ENCODE assay signal across 30 cellular contexts in the genomic region with DNA sequence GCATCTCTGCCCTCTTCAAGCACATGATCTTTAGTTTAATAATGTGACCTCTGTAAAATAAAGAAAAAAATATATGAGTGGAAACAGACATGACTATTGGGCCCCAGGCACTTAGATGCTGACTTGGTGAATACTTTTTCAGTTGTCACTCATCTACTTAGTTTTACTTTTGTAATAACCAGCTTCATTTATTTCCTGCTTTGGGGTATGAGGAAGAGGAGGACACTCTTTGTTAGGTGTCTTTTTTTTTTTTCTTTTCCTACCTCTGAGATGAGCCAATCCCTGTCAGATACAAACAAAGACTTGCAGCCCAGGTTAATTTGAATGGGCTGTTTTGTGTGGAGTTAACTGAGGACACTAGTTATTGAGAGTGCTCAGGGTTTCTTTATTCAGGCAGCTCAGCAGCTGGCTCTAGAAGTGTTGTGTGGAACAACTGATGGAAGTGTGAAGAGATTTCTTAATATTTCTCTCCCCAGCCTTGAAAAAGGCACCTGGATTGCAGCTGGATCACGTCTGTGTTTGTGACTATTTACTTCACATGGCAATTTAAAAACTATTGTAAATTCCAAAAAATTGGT.
DNase-seq lines count a peak whose midpoint lies in the region; ATAC-seq and TF ChIP-seq lines count a peak whose summit lies in the region.
"Had no signal": no experiment of that assay in that cellular context is flagged by ENCODE, and none has a peak within 500 bp of the region (broad histone marks: within the 10 kb centered on the region; RNA-seq: fewer than 3 reads in every experiment).

No MANE protein-coding gene starts in this region.

- H3F3A ChIP-seq in neural progenitor cell (ENCODE audit: low read depth) = no peaks in the 10 kb centered on the region

- peaks cover 4% of the 10 kb centered on the region for H3K27me3 Mint-ChIP-seq in activated T-cell treated with anti-CD3 and anti-CD28 coated beads, Interleukin-2, amount 50 U/mL, for 24 hours
- H3K27me3 Mint-ChIP-seq in activated T-helper 17 cell treated with anti-CD3 and anti-CD28 coated beads, Interleukin-2, amount 50 U/mL, for 72 hours = peaks cover 4% of the 10 kb centered on the region
- H3K27me3 Mint-ChIP-seq in neural progenitor cell (ENCODE audit: insufficient read depth, low read depth) = peaks cover 10% of the 10 kb centered on the region

- TF ChIP-seq CTCF in neural progenitor cell (IDR thresholded peaks at IDR 0.05) = no peak

- H3K27ac ChIP-seq in neural progenitor cell = no peak overlapping the region
- H3K27ac ChIP-seq in Karpas-422 (ENCODE audit: low read length) = no peak overlapping the region
- H3K27ac ChIP-seq: epithelial cell of prostate, neutrophil, sigmoid colon, thyroid gland, VCaP had no signal

- H3K4me1 ChIP-seq in neural progenitor cell (peaks cover 33% of the 10 kb centered on the region), Karpas-422 (ENCODE audit: low read length) (no peaks in the 10 kb centered on the region)

- DNase-seq in activated T-cell treated with anti-CD3 and anti-CD28 coated beads, Interleukin-2, amount 50 U/mL, for 24 hours = no peak
- no peak for DNase-seq in activated T-cell treated with anti-CD3 and anti-CD28 coated beads, Interleukin-2, amount 50 U/mL, for 1 hour
- DNase-seq in NCI-H146 treated with DMSO at 0.1 percent for 48 hours (lab: John Stamatoyannopoulos, UW; ENCODE audit: unreplicated experiment) (peak; percentile 35), neural progenitor cell (ENCODE audit: low spot score) (peak; percentile 50), Karpas-422 (no peak), NCI-H2171 treated with DMSO at 0.1 percent for 48 hours (lab: John Stamatoyannopoulos, UW) (no peak)
- DNase-seq: activated CD4-positive, alpha-beta T cell treated with anti-CD3 and anti-CD28 coated beads for 4 hours; activated CD8-positive, alpha-beta T cell treated with anti-CD3 and anti-CD28 coated beads, Interleukin-2, amount 10 ng/mL, durations not matched to agents 7 days and 5 days; activated effector memory CD4-positive, alpha-beta T cell treated with Interleukin-2 at 50 U/mL for 16 hours; aorta; CD8-positive, alpha-beta memory T cell; DMS53; effector CD4-positive, alpha-beta T cell; H9; KBM-7; MG63; NCI-H1105; NCI-H1930; SIG-M5; sigmoid colon; stimulated activated CD4-positive, alpha-beta T cell treated with anti-CD3 and anti-CD28 coated beads, Interleukin-4, amount 100 ng/mL, for 24 hours; SW 1271; thyroid gland had no signal

- H3K9me2 ChIP-seq in Karpas-422 (replicated peaks; ENCODE audit: insufficient read depth, low read length) = no peaks in the 10 kb centered on the region

- H3K79me2 ChIP-seq in neural progenitor cell (ENCODE audit: low read depth) = no peaks in the 10 kb centered on the region
- no peaks in the 10 kb centered on the region for H3K79me2 ChIP-seq in Karpas-422 (ENCODE audit: low read length)

- H2AFZ ChIP-seq in neural progenitor cell (replicated peaks) = no peak overlapping the region
- no peak overlapping the region for H2AFZ ChIP-seq in Karpas-422 (ENCODE audit: low read length)

- no peaks in the 10 kb centered on the region for H3K36me3 ChIP-seq in neural progenitor cell
- H3K36me3 ChIP-seq in Karpas-422 (ENCODE audit: insufficient read depth, low read length) = no peaks in the 10 kb centered on the region
- H3K36me3 ChIP-seq: MG63, neutrophil, sigmoid colon, thyroid gland had no signal

- no peaks in the 10 kb centered on the region for H4K20me1 ChIP-seq in neural progenitor cell (ENCODE audit: low read depth)
- no peaks in the 10 kb centered on the region for H4K20me1 ChIP-seq in Karpas-422 (ENCODE audit: insufficient read depth, low read depth, low read length)

- H3K9me3 ChIP-seq in neural progenitor cell (ENCODE audit: low read depth) (no peaks in the 10 kb centered on the region), Karpas-422 (ENCODE audit: low read length) (no peaks in the 10 kb centered on the region)
- H3K9me3 ChIP-seq: MG63, neutrophil, sigmoid colon, thyroid gland had no signal

- peak; percentile 11 for ATAC-seq in activated T-helper 17 cell treated with anti-CD3 and anti-CD28 coated beads, Interleukin-2, amount 50 U/mL, for 72 hours (replicated peaks)
- ATAC-seq: activated CD8-positive, alpha-beta T cell treated with anti-CD3 and anti-CD28 coated beads, Interleukin-2, amount 10 ng/mL, durations not matched to agents 7 days and 5 days; left lobe of liver; Panc1 had no signal

- H3K9me3 Mint-ChIP-seq in activated T-cell treated with anti-CD3 and anti-CD28 coated beads, Interleukin-2, amount 50 U/mL, for 24 hours = no peaks in the 10 kb centered on the region
- H3K9me3 Mint-ChIP-seq in activated T-helper 17 cell treated with anti-CD3 and anti-CD28 coated beads, Interleukin-2, amount 50 U/mL, for 72 hours = no peaks in the 10 kb centered on the region
- H3K9me3 Mint-ChIP-seq in neural progenitor cell = peaks cover 2% of the 10 kb centered on the region

- H3K4me3 Mint-ChIP-seq in activated T-cell treated with anti-CD3 and anti-CD28 coated beads, Interleukin-2, amount 50 U/mL, for 24 hours = peak overlapping the region; percentile 24
- H3K4me3 Mint-ChIP-seq in activated T-helper 17 cell treated with anti-CD3 and anti-CD28 coated beads, Interleukin-2, amount 50 U/mL, for 72 hours = no peak overlapping the region
- no peak overlapping the region for H3K4me3 Mint-ChIP-seq in neural progenitor cell
- H3K4me3 Mint-ChIP-seq: activated CD8-positive, alpha-beta T cell treated with anti-CD3 and anti-CD28 coated beads, Interleukin-2, amount 10 ng/mL, durations not matched to agents 7 days and 5 days; activated naive CD8-positive, alpha-beta T cell; H9 had no signal

- H3K36me3 Mint-ChIP-seq in activated T-cell treated with anti-CD3 and anti-CD28 coated beads, Interleukin-2, amount 50 U/mL, for 24 hours (ENCODE audit: low read depth) = no peaks in the 10 kb centered on the region
- H3K36me3 Mint-ChIP-seq in activated T-helper 17 cell treated with anti-CD3 and anti-CD28 coated beads, Interleukin-2, amount 50 U/mL, for 72 hours (ENCODE audit: low read depth) = no peaks in the 10 kb centered on the region
- H3K36me3 Mint-ChIP-seq in neural progenitor cell = no peaks in the 10 kb centered on the region
- H3K36me3 Mint-ChIP-seq: activated naive CD8-positive, alpha-beta T cell had no signal

- no peaks in the 10 kb centered on the region for H3K27me3 ChIP-seq in neural progenitor cell
- no peaks in the 10 kb centered on the region for H3K27me3 ChIP-seq in Karpas-422 (ENCODE audit: low read length)
- H3K27me3 ChIP-seq: MG63, neutrophil, sigmoid colon, thyroid gland had no signal

- H3K27ac Mint-ChIP-seq in activated T-cell treated with anti-CD3 and anti-CD28 coated beads, Interleukin-2, amount 50 U/mL, for 24 hours = peak overlapping the region; percentile 95
- H3K27ac Mint-ChIP-seq in activated T-helper 17 cell treated with anti-CD3 and anti-CD28 coated beads, Interleukin-2, amount 50 U/mL, for 72 hours = no peak overlapping the region
- no peak overlapping the region for H3K27ac Mint-ChIP-seq in neural progenitor cell
- H3K27ac Mint-ChIP-seq: activated CD8-positive, alpha-beta T cell treated with anti-CD3 and anti-CD28 coated beads, Interleukin-2, amount 10 ng/mL, durations not matched to agents 7 days and 5 days; activated naive CD8-positive, alpha-beta T cell; CD8-positive, alpha-beta memory T cell; H9 had no signal

- peak overlapping the region; percentile 46 for H3K4me2 ChIP-seq in neural progenitor cell
- H3K4me2 ChIP-seq in Karpas-422 (ENCODE audit: low read depth, low read length, poor library complexity, severe bottlenecking) = no peak overlapping the region

- H3K9ac ChIP-seq in neural progenitor cell = no peak overlapping the region
- no peak overlapping the region for H3K9ac ChIP-seq in Karpas-422 (ENCODE audit: low read length)

- H3K4me3 ChIP-seq in neural progenitor cell (no peak overlapping the region), Karpas-422 (ENCODE audit: low read length) (no peak overlapping the region)
- H3K4me3 ChIP-seq: MG63, sigmoid colon, thyroid gland had no signal

- H3K4me1 Mint-ChIP-seq in activated T-cell treated with anti-CD3 and anti-CD28 coated beads, Interleukin-2, amount 50 U/mL, for 24 hours (ENCODE audit: low read depth) = peaks cover 27% of the 10 kb centered on the region
- peaks cover 11% of the 10 kb centered on the region for H3K4me1 Mint-ChIP-seq in activated T-helper 17 cell treated with anti-CD3 and anti-CD28 coated beads, Interleukin-2, amount 50 U/mL, for 72 hours
- peaks cover 31% of the 10 kb centered on the region for H3K4me1 Mint-ChIP-seq in neural progenitor cell
- H3K4me1 Mint-ChIP-seq: CD8-positive, alpha-beta memory T cell had no signal

Comparison
In these comparisons a context has a peak if more than half of its experiments do, and no peak if none do; other contexts are left out.
1. DNase-seq: peak in NCI-H146 treated with DMSO at 0.1 percent for 48 hours (single experiment) and neural progenitor cell (single experiment); none in activated T-cell treated with anti-CD3 and anti-CD28 coated beads, Interleukin-2, amount 50 U/mL, for 24 hours (single experiment), activated T-cell treated with anti-CD3 and anti-CD28 coated beads, Interleukin-2, amount 50 U/mL, for 1 hour (single experiment), Karpas-422 (single experiment) and NCI-H2171 treated with DMSO at 0.1 percent for 48 hours (single experiment).